ENCODE assay signal across 16 cellular contexts in the genomic region with DNA sequence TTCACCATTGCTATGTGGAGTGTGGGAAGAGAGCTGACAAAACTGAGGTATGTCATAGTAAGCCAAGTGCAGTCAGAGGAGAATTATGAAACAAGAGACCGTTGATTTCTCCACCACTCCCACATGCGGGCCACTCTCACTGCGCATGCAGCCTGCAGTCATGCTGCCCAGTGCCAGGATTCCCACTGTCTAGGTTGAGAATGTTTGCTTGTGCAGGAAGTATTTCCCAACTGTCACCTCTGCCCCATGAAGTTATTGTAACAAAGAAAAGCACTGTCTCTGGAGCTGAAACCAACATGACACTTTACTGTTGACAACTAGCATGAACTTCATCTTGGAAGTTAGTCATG. TPM values are rescaled to one million over a fixed set of nuclear protein-coding genes. Genes with fewer than 3 reads are reported as not detected.
A peak's percentile ranks its signal among the peaks of the same experiment; 100 is the strongest.
DNase-seq lines count a peak whose midpoint lies in the region; ATAC-seq and TF ChIP-seq lines count a peak whose summit lies in the region.
"Had no signal": no experiment of that assay in that cellular context is flagged by ENCODE, and none has a peak within 500 bp of the region (broad histone marks: within the 10 kb centered on the region; RNA-seq: fewer than 3 reads in every experiment).

No MANE protein-coding gene starts in this region.

- 100% methylated on average over 2 of the region's 3 CpGs; no CpG with 5 or more reads in 1 of the 2 experiments for WGBS in mesodermal cell (ENCODE audit: insufficient coverage in 2 of 2), 2 experiments

- no peaks in the 10 kb centered on the region for H3K27me3 ChIP-seq in BLaER1 treated with 17β-estradiol and CSF1 and Interleukin-3, amounts not matched to agents 10 nM and 100 nM
- H3K27me3 ChIP-seq: sigmoid colon, transverse colon had no signal

- peaks cover 19 to 36% (median 32%) of the 10 kb centered on the region in 10 experiments for H3K4me1 ChIP-seq in BLaER1 treated with 17β-estradiol and CSF1 and Interleukin-3, amounts not matched to agents 10 nM and 100 nM
- peaks cover 28% of the 10 kb centered on the region for H3K4me1 ChIP-seq in mesodermal cell (ENCODE audit: control insufficient read depth, insufficient read depth, low read length, poor library complexity, severe bottlenecking)
- H3K4me1 ChIP-seq: transverse colon had no signal

- no peak for TF ChIP-seq CTCF in epithelial cell of esophagus (IDR thresholded peaks at IDR 0.05; ENCODE audit: insufficient read depth, low read depth, low read length, missing control alignments)

- H3K36me3 ChIP-seq in BLaER1 treated with 17β-estradiol and CSF1 and Interleukin-3, amounts not matched to agents 10 nM and 100 nM = peaks cover 17 to 25% (median 21%) of the 10 kb centered on the region in 11 experiments; a peak in 18 of 22 replicates
- H3K36me3 ChIP-seq in mesodermal cell (ENCODE audit: control insufficient read depth, insufficient read depth, low read length) = no peaks in the 10 kb centered on the region

- peak overlapping the region in 8 of 11 experiments; percentile 10 to 46 (median 23); a peak in 11 of 22 replicates for H3K4me2 ChIP-seq in BLaER1 treated with 17β-estradiol and CSF1 and Interleukin-3, amounts not matched to agents 10 nM and 100 nM

- H3K4me3 ChIP-seq in BLaER1 treated with 17β-estradiol and CSF1 and Interleukin-3, amounts not matched to agents 10 nM and 100 nM = no peak overlapping the region
- H3K4me3 ChIP-seq in epithelial cell of esophagus (ENCODE audit: low read length) (no peak overlapping the region), mesodermal cell (ENCODE audit: extremely low read depth, insufficient read depth, low read length, poor library complexity, severe bottlenecking) (no peak overlapping the region)
- H3K4me3 ChIP-seq: sigmoid colon, transverse colon had no signal

- H3K9me3 ChIP-seq in BLaER1 treated with 17β-estradiol and CSF1 and Interleukin-3, amounts not matched to agents 10 nM and 100 nM (replicated peaks in 1 of 11) = peaks cover 0 to 13% (median 7%) of the 10 kb centered on the region in 11 experiments; a peak in 8 of 22 replicates
- no peaks in the 10 kb centered on the region for H3K9me3 ChIP-seq in mesodermal cell (ENCODE audit: control insufficient read depth, low read length)
- H3K9me3 ChIP-seq: sigmoid colon, transverse colon had no signal

- ATAC-seq in GM21515 (IDR thresholded peaks at IDR 0.05; ENCODE audit: unreplicated experiment) = no peak
- ATAC-seq: effector memory CD8-positive, alpha-beta T cell had no signal

- no peak overlapping the region for H3K27ac ChIP-seq in BLaER1 treated with 17β-estradiol and CSF1 and Interleukin-3, amounts not matched to agents 10 nM and 100 nM
- peak overlapping the region; percentile 6 for H3K27ac ChIP-seq in mesodermal cell (ENCODE audit: low read depth, low read length, severe bottlenecking)
- H3K27ac ChIP-seq: sigmoid colon, transverse colon had no signal

- DNase-seq in NOMO-1 treated with dmso at 0.1 percent for 144 hours (lab: John Stamatoyannopoulos, UW; ENCODE audit: unreplicated experiment) = peak; percentile 33
- peak; percentile 75 for DNase-seq in epithelial cell of esophagus (ENCODE audit: low read depth)
- no peak for DNase-seq in NCI-H2107 (lab: John Stamatoyannopoulos, UW)
- no peak for DNase-seq in kidney tubule cell (ENCODE audit: low spot score)
- DNase-seq in NCI-H524 treated with DMSO at 0.1 percent for 48 hours (lab: John Stamatoyannopoulos, UW) = no peak
- DNase-seq: activated CD4-positive, CD25-positive, alpha-beta regulatory T cell; activated T-cell treated with anti-CD3 and anti-CD28 coated beads, Interleukin-2, amount 50 U/mL, for 1 hour; anterior cingulate cortex; effector memory CD8-positive, alpha-beta T cell; HFFc6; NCI-H2171 treated with DMSO at 0.1 percent for 48 hours; sigmoid colon; transverse colon had no signal

- no peak overlapping the region for H3K9ac ChIP-seq in BLaER1 treated with 17β-estradiol and CSF1 and Interleukin-3, amounts not matched to agents 10 nM and 100 nM

- no peaks in the 10 kb centered on the region; a peak in 1 of 22 replicates for H4K20me1 ChIP-seq in BLaER1 treated with 17β-estradiol and CSF1 and Interleukin-3, amounts not matched to agents 10 nM and 100 nM

RNA-seq across cellular contexts. Expression of a gene that starts 18.7 kb away (rescaled TPM):
- 54.4 TPM for polyA plus RNA-seq in mesodermal cell (2013, experiment 1 of 2)
- polyA plus RNA-seq in mesodermal cell (2013, experiment 2 of 2) = 53.5 TPM

RNA-seq across cellular contexts. Expression of a gene that starts 21.7 kb away (rescaled TPM):
- polyA plus RNA-seq in mesodermal cell (2013, experiment 1 of 2) = 26.1 TPM
- 25.8 TPM for polyA plus RNA-seq in mesodermal cell (2013, experiment 2 of 2)

RNA-seq across cellular contexts. Expression of a gene that starts 52.9 kb away (rescaled TPM):
- polyA plus RNA-seq in mesodermal cell (2013, experiment 1 of 2) = 0.11 TPM
- not detected for polyA plus RNA-seq in mesodermal cell (2013, experiment 2 of 2)

Comparison
In these comparisons a context has a peak if more than half of its experiments do, and no peak if none do; other contexts are left out.
1. DNase-seq: peak in NOMO-1 treated with dmso at 0.1 percent for 144 hours (single experiment) and epithelial cell of esophagus (single experiment); none in NCI-H2107 (single experiment), kidney tubule cell (single experiment) and NCI-H524 treated with DMSO at 0.1 percent for 48 hours (single experiment).